8 cellular contexts compared by ENCODE assay signal in the genomic region with DNA sequence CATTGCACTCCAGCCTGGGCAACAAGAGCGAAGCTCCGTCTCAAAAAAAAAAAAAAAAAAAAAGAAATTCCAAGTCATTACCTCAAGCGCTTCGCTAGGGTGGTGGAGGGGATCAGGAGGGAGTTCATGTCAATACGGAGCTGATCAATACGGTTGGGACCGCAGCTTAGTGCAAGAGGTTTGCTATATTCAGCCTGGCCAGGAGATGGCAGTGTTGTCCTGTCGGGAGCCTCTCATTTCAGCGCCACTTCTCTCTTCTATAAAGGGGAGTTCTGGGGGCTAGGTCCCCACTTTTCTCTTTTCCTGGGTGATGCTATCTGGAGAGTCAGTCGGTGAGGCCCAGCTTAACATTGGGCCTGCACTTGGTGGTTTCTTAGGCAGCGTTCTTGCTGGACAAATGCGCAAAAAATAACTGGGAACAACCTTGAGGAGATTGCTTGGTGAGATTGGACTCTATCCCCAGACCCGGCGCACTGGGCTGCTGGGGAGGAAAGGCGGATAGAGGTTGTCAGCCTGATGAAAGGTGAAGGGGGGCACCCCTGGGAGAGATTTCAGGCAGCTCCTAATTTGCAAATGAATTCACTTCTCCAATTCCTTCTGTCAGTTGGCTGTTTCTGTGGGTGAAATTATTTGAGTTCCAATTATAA. TPM values are rescaled to one million over a fixed set of nuclear protein-coding genes. Genes with fewer than 3 reads are reported as not detected.
DNase-seq lines count a peak whose midpoint lies in the region; ATAC-seq and TF ChIP-seq lines count a peak whose summit lies in the region.

No MANE protein-coding gene starts in this region.

- H3K27ac ChIP-seq in OCI-LY7 (ENCODE audit: low read depth, low read length, poor library complexity, severe bottlenecking) = no peak overlapping the region
- no peak overlapping the region for H3K27ac ChIP-seq in thyroid gland

- DNase-seq in G401 (ENCODE audit: low spot score) (peak; percentile 68), HK-2 (ENCODE audit: unreplicated experiment) (peak; percentile 50), OCI-LY7 (ENCODE audit: low spot score) (peak; percentile 70), fibroblast of the conjunctiva (ENCODE audit: low read depth) (peak; percentile 9), nucleus accumbens (lab: John Stamatoyannopoulos, UW) (peak in 39 of 56 donors; percentile 1 to 79 (median 26)), thyroid gland (peak; percentile 49 to 53)
- peak; percentile 68 for DNase-seq in activated T-cell treated with anti-CD3 and anti-CD28 coated beads, Interleukin-2, amount 50 U/mL, for 4 hours

- H3K36me3 ChIP-seq in OCI-LY7 (ENCODE audit: insufficient read depth, low read length) (no peaks in the 10 kb centered on the region), thyroid gland (no peaks in the 10 kb centered on the region)

- BruUV-seq in OCI-LY7 (replicated peaks; lab: Mats Ljungman, UMichigan) = no TSS peak

- TF ChIP-seq CTCF in OCI-LY7 (conservative IDR thresholded peaks at IDR 0.05; ENCODE audit: low read length) (peak; percentile 96), thyroid gland (IDR thresholded peaks at IDR 0.05) (peak; percentile 69 to 88 (median 80))

- no peaks in the 10 kb centered on the region for H4K20me1 ChIP-seq in OCI-LY7 (ENCODE audit: insufficient read depth, low read length)

- H3K4me1 Mint-ChIP-seq in activated T-cell treated with anti-CD3 and anti-CD28 coated beads, Interleukin-2, amount 50 U/mL, for 4 hours (ENCODE audit: low read depth) = peaks cover 16% of the 10 kb centered on the region

- no peak overlapping the region for H2AFZ ChIP-seq in OCI-LY7 (ENCODE audit: low read length)

- CTCF ChIA-PET in OCI-LY7 (lab: Charles Lee; ENCODE audit: unreplicated experiment) = interaction anchor here (0.7 to 2.3 kb wide), 8 partner anchors 9 to 222 kb away, joined by 3 to 9 read pairs (median 6); no protein-coding TSS in a partner anchor

- H3K4me1 ChIP-seq in OCI-LY7 (ENCODE audit: insufficient read depth, low read length, poor library complexity, severe bottlenecking) = peaks cover 29% of the 10 kb centered on the region
- peaks cover 0 to 6% of the 10 kb centered on the region in 2 donors for H3K4me1 ChIP-seq in thyroid gland

- intact Hi-C loops in OCI-LY7 (cut with micrococcal nuclease; ENCODE audit: unreplicated experiment) (loop anchor here (1.0 to 10.0 kb wide), 3 partner anchors 221 to 593 kb away; a partner anchor contains a TSS), thyroid gland (cut with DNase I) (loop anchor here (5.0 kb wide), 2 partner anchors 70 to 735 kb away; no protein-coding TSS in a partner anchor)

- H3K36me3 Mint-ChIP-seq in activated T-cell treated with anti-CD3 and anti-CD28 coated beads, Interleukin-2, amount 50 U/mL, for 4 hours (ENCODE audit: insufficient read depth) = no peaks in the 10 kb centered on the region

- H3K9me3 ChIP-seq in OCI-LY7 (ENCODE audit: low read length) (no peaks in the 10 kb centered on the region), thyroid gland (no peaks in the 10 kb centered on the region)

- H3K4me2 ChIP-seq in OCI-LY7 (ENCODE audit: low read length) = no peak overlapping the region

- no peaks in the 10 kb centered on the region for H3K27me3 ChIP-seq in thyroid gland

- no peaks in the 10 kb centered on the region for H3K9me3 Mint-ChIP-seq in activated T-cell treated with anti-CD3 and anti-CD28 coated beads, Interleukin-2, amount 50 U/mL, for 4 hours

- TF ChIP-seq POLR2A in thyroid gland (IDR thresholded peaks at IDR 0.05) = no peak

- H3K4me3 Mint-ChIP-seq in activated T-cell treated with anti-CD3 and anti-CD28 coated beads, Interleukin-2, amount 50 U/mL, for 4 hours = no peak overlapping the region

- POLR2A ChIA-PET in OCI-LY7 (lab: Charles Lee) = interaction anchor here (0.6 to 1.5 kb wide), 5 partner anchors 19 to 170 kb away, joined by 3 to 4 read pairs (median 3); no protein-coding TSS in a partner anchor

- no peaks in the 10 kb centered on the region for H3K79me2 ChIP-seq in OCI-LY7 (ENCODE audit: insufficient read depth, low read depth, low read length)

- no peak overlapping the region for H3K4me3 ChIP-seq in OCI-LY7 (ENCODE audit: low read depth, low read length, poor library complexity, severe bottlenecking)
- H3K4me3 ChIP-seq in thyroid gland (replicated peaks in 1 of 3) = no peak overlapping the region

- peak; percentile 70 to 79 for ATAC-seq in activated T-cell treated with anti-CD3 and anti-CD28 coated beads, Interleukin-2, amount 50 U/mL, for 4 hours
- ATAC-seq in HG03196 (IDR thresholded peaks at IDR 0.05; ENCODE audit: unreplicated experiment) = no peak

- H3K27me3 Mint-ChIP-seq in activated T-cell treated with anti-CD3 and anti-CD28 coated beads, Interleukin-2, amount 50 U/mL, for 4 hours (ENCODE audit: low read depth) = peaks cover 35% of the 10 kb centered on the region

- no peaks in the 10 kb centered on the region for H3K9me2 ChIP-seq in OCI-LY7 (ENCODE audit: insufficient read depth, low read length)

- 8 to 9% methylated on average over 14 to 15 of the region's 15 CpGs for WGBS in thyroid gland, 2 donors

- in situ Hi-C loops in G401 (cut with HindIII; ENCODE audit: low sequenced_read_pairs) = no loop called here

RNA-seq across cellular contexts. Expression of a gene that starts 40.4 kb away (rescaled TPM):
- total RNA-seq in G401 (2014; rRNA removed; shearing (Covaris generic)) = not detected in 2 replicates
- 54.7 and 57.9 TPM in 2 replicates for total RNA-seq in OCI-LY7 (2014; rRNA removed; shearing (Covaris generic))
- total RNA-seq in OCI-LY7 (2022) (50.2 and 61.1 TPM in 2 replicates), thyroid gland (10 to 100 TPM; 15.5 to 28.4 (median 16.8) TPM)
- 10 to 100 TPM; 16.1 to 19.7 (median 17.0) TPM for total RNA-seq in activated T-cell treated with anti-CD3 and anti-CD28 coated beads, Interleukin-2, amount 50 U/mL, for 4 hours

Comparison
In these comparisons a context has a peak if more than half of its experiments do, and no peak if none do; other contexts are left out.
1. DNase-seq: peak in every context shown above with its lines; median percentile 70 in OCI-LY7; 68 in G401; 68 in activated T-cell treated with anti-CD3 and anti-CD28 coated beads, Interleukin-2, amount 50 U/mL, for 4 hours; 51 in thyroid gland; 50 in HK-2; 26 in nucleus accumbens; 9 in fibroblast of the conjunctiva.
2. RNA of a gene that starts 40.4 kb away (total RNA-seq): 50.2 to 61.1 TPM in OCI-LY7, 15.5 to 28.4 TPM in thyroid gland and 16.1 to 19.7 TPM in activated T-cell treated with anti-CD3 and anti-CD28 coated beads, Interleukin-2, amount 50 U/mL, for 4 hours; not detected in G401; every median in the first group is over 10 times any median in the second.